ENCODE assay signal across 11 cellular contexts in the genomic region with DNA sequence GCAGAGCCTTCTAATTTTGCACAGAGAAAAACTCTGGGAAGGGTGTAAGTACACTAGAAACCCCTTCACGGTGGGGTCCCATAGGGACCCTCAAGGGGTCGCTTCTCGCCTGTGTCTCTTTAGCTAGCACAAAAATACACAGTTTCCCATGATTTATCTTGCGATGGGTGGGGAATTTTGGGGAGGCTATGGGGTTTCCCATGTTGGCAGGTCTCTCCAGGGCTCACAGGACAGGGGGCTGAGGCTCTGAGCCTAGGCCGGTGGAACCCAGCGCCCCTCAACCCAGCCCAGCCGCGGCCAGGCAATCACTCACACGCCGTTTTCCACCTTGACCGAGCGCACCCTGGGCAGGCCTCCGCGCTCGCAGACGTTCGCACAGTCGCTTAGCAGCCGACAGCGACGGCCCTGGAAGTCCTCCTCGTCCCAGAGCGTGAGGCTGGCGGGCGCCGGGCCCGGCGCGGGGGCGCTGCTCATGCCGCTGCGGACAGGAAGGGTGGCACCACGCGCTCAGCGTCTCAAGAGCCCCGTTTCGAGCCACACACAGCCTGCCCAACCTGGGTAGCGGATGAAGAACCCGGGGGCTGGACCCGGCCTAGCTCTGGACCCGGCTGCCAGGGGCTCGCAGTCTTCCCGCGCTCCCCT. TPM values are rescaled to one million over a fixed set of nuclear protein-coding genes. Genes with fewer than 3 reads are reported as not detected.
DNase-seq lines count a peak whose midpoint lies in the region; ATAC-seq, FAIRE-seq and TF ChIP-seq lines count a peak whose summit lies in the region.
"Had no signal": no experiment of that assay in that cellular context is flagged by ENCODE, and none has a peak within 500 bp of the region (broad histone marks: within the 10 kb centered on the region; RNA-seq: fewer than 3 reads in every experiment).

No MANE protein-coding gene starts in this region.

- H3K9me3 ChIP-seq in HUES6 (ENCODE audit: control insufficient read depth, insufficient read depth, low read depth, low read length) (no peaks in the 10 kb centered on the region), H1 (ENCODE audit: insufficient read depth in 2 of 2, low read depth in 1 of 2, low read length in 1 of 2) (no peaks in the 10 kb centered on the region), prostate gland (no peaks in the 10 kb centered on the region)

- no peak overlapping the region for H3K9ac ChIP-seq in HUES6 (ENCODE audit: low read length)
- H3K9ac ChIP-seq in H1 (replicated peaks in 1 of 4; ENCODE audit: extremely low read depth in 1 of 4, low read depth in 3 of 4, low read length in 3 of 4): no peak overlapping the region

- no peaks in the 10 kb centered on the region for H3K79me2 ChIP-seq in H1 (ENCODE audit: control insufficient read depth in 1 of 2, insufficient read depth in 2 of 2, low read length in 2 of 2)

- 8% methylated on average over 38 of the region's 44 CpGs; no CpG with 5 or more reads in 1 of the 2 experiments for WGBS in H1 (ENCODE audit: extremely low coverage in 1 of 2, insufficient coverage in 1 of 2, insufficient read length in 1 of 2, insufficient replicate concordance in 2 of 2, low coverage in 1 of 2, low lambda C conversion rate in 2 of 2, missing lambda C conversion rate in 1 of 2), 2 experiments
- WGBS in prostate gland: 3% methylated on average over 42 of the region's 44 CpGs

- no peak for FAIRE-seq in H1 (lab: Jason Lieb, UNC)

- H3K27ac ChIP-seq in HUES6 (ENCODE audit: low read depth, low read length): no peak overlapping the region
- no peak overlapping the region for H3K27ac ChIP-seq in H1 (ENCODE audit: low read depth, low read length)
- H3K27ac ChIP-seq in prostate gland: no peak overlapping the region

- H3K4me2 ChIP-seq in H1 (ENCODE audit: insufficient read depth in 1 of 2, low read depth in 2 of 2, low read length in 2 of 2): peak overlapping the region; percentile 59 to 64; a peak in 3 of 4 replicates

- no peak overlapping the region for H2BK5ac ChIP-seq in H1 (ENCODE audit: low read depth, low read length)

- H2AK5ac ChIP-seq in H1 (ENCODE audit: low read depth, low read length): no peak overlapping the region

- TF ChIP-seq POLR2A in H1 (IDR thresholded peaks at IDR 0.05; ENCODE audit: control extremely low read depth in 1 of 2, low read depth in 2 of 2, low read length in 2 of 2) (no peak), prostate gland (IDR thresholded peaks at IDR 0.05) (no peak)

- TF ChIP-seq CTCF in H1 (IDR thresholded peaks at IDR 0.05; ENCODE audit: control extremely low read depth in 1 of 3, insufficient read depth in 1 of 3, low read depth in 1 of 3, low read length in 3 of 3) (no peak), prostate gland (IDR thresholded peaks at IDR 0.05) (no peak)

- no peak overlapping the region; the same call in none of the 2 replicates for H3K18ac ChIP-seq in H1 (ENCODE audit: extremely low read depth, low read length)

- H4K91ac ChIP-seq in H1 (replicated peaks; ENCODE audit: insufficient read length, low read length): no peak overlapping the region

- peaks cover 2% of the 10 kb centered on the region; the same call in 1 of the 2 replicates for H3K23me2 ChIP-seq in H1 (ENCODE audit: low read depth, low read length)

- no peak for ATAC-seq in HG03439 (IDR thresholded peaks at IDR 0.05; ENCODE audit: unreplicated experiment)
- ATAC-seq in GM19452 (IDR thresholded peaks at IDR 0.05; ENCODE audit: unreplicated experiment): no peak
- no peak for ATAC-seq in HG03521 (IDR thresholded peaks at IDR 0.05; ENCODE audit: unreplicated experiment)
- ATAC-seq: activated CD4-positive, CD25-positive, alpha-beta regulatory T cell treated with anti-CD3 and anti-CD28 coated beads, Interleukin-2, amount 50 U/mL, for 24 hours had no signal

- H3K14ac ChIP-seq in H1 (ENCODE audit: insufficient read length): no peak overlapping the region

- no peak for TF ChIP-seq RAD21 in H1 (IDR thresholded peaks at IDR 0.05 in 1 of 2, conservative IDR thresholded peaks at IDR 0.05 in 1 of 2; ENCODE audit: low read depth in 2 of 2, low read length in 2 of 2)

- H3K4me1 ChIP-seq in HUES6 (ENCODE audit: control insufficient read depth, insufficient read depth, low read length) (peaks cover 19% of the 10 kb centered on the region), H1 (replicated peaks in 1 of 4; ENCODE audit: control insufficient read depth in 3 of 4, insufficient read depth in 4 of 4, low read length in 3 of 4) (peaks cover 0 to 21% (median 7%) of the 10 kb centered on the region in 4 experiments; a peak in 6 of 7 replicates), prostate gland (replicated peaks) (peaks cover 21% of the 10 kb centered on the region)

- peak overlapping the region; percentile 83; the same call in 1 of the 2 replicates for H4K8ac ChIP-seq in H1 (ENCODE audit: extremely low read depth, insufficient read depth, low read length)

- H2AFZ ChIP-seq in H1 (ENCODE audit: low read length): no peak overlapping the region

- CTCF ChIA-PET in H1 (lab: Charles Lee; ENCODE audit: partially characterized antibody): interaction anchor here (0.9 to 19.5 kb wide), 7 partner anchors 14 to 118 kb away, joined by 3 to 284 read pairs (median 92); a partner anchor contains a TSS

- intact Hi-C loops in prostate gland (cut with DNase I): no loop called here

- in situ Hi-C loops in G401 (cut with HindIII; ENCODE audit: low sequenced_read_pairs): no loop called here

- DNase-seq in COLO668 (lab: John Stamatoyannopoulos, UW; ENCODE audit: unreplicated experiment): peak; percentile 83
- DNase-seq in H1 (ENCODE audit: low read depth in 1 of 2, low spot score in 2 of 2): no peak
- no peak for DNase-seq in prostate gland (ENCODE audit: low spot score)
- no peak for DNase-seq in G401 (ENCODE audit: low spot score)

- peak overlapping the region; percentile 68; the same call in 1 of the 2 replicates for H2BK12ac ChIP-seq in H1 (ENCODE audit: low read depth, low read length)

- TF ChIP-seq EP300 in H1 (IDR thresholded peaks at IDR 0.05; ENCODE audit: borderline replicate concordance in 1 of 2, low read depth in 2 of 2, low read length in 2 of 2): no peak

- H2BK20ac ChIP-seq in H1 (ENCODE audit: low read length): no peak overlapping the region

- H2BK120ac ChIP-seq in H1 (replicated peaks; ENCODE audit: low read depth, low read length): no peak overlapping the region

- peaks cover 29 to 35% of the 10 kb centered on the region in 2 experiments for H4K20me1 ChIP-seq in H1 (replicated peaks in 1 of 2; ENCODE audit: control insufficient read depth in 1 of 2, insufficient read depth in 2 of 2, low read length in 2 of 2)

- H4K5ac ChIP-seq in H1 (ENCODE audit: insufficient read length, low read depth, low read length): no peak overlapping the region

- H2BK15ac ChIP-seq in H1 (ENCODE audit: low read length): no peak overlapping the region

- peaks cover 100% of the 10 kb centered on the region for H3K27me3 ChIP-seq in HUES6 (ENCODE audit: control insufficient read depth, insufficient read depth, low read length)
- peaks cover 98 to 100% (median 100%) of the 10 kb centered on the region in 4 experiments for H3K27me3 ChIP-seq in H1 (replicated peaks in 1 of 4; ENCODE audit: control insufficient read depth in 3 of 4, extremely low read depth in 1 of 4, insufficient read depth in 3 of 4, low read length in 3 of 4)
- H3K27me3 ChIP-seq in prostate gland (replicated peaks; ENCODE audit: insufficient read depth): peaks cover 9% of the 10 kb centered on the region

- no peaks in the 10 kb centered on the region for H3K79me1 ChIP-seq in H1 (ENCODE audit: low read depth, low read length)

- H3K4ac ChIP-seq in H1 (replicated peaks; ENCODE audit: insufficient read length, low read depth, low read length): no peak overlapping the region

- H3K4me3 ChIP-seq in HUES6 (ENCODE audit: low read depth, low read length) (peak overlapping the region; percentile 53), H1 (ENCODE audit: extremely low read depth in 1 of 4, insufficient read depth in 2 of 4, low read depth in 3 of 4, low read length in 4 of 4) (peak overlapping the region in 3 of 4 experiments; percentile 8 to 42 (median 26); a peak in 4 of 8 replicates), prostate gland (peak overlapping the region; percentile 17 to 28)

- POLR2A ChIA-PET in H1 (lab: Charles Lee; ENCODE audit: partially characterized antibody): interaction anchor here (1.2 kb wide), 1 partner anchor 8 kb away, joined by 3 read pairs; no protein-coding TSS in a partner anchor

- H3K36me3 ChIP-seq in HUES6 (ENCODE audit: control insufficient read depth, insufficient read depth, low read length): no peaks in the 10 kb centered on the region
- H3K36me3 ChIP-seq in H1 (ENCODE audit: control insufficient read depth in 2 of 4, insufficient read depth in 4 of 4, low read length in 3 of 4): peaks cover 0 to 6% (median 0%) of the 10 kb centered on the region in 4 experiments; a peak in 1 of 8 replicates
- no peaks in the 10 kb centered on the region for H3K36me3 ChIP-seq in prostate gland

- no peak overlapping the region for H3K56ac ChIP-seq in H1 (replicated peaks; ENCODE audit: insufficient read length, low read depth, low read length)

- no peak overlapping the region for H3K23ac ChIP-seq in H1 (ENCODE audit: insufficient read length)

RNA-seq across cellular contexts. Expression of a gene that starts 0.4 kb away (rescaled TPM):
- not detected in 2 replicates for total RNA-seq in H1 (2021; fragmentation: NEBNext Ultra II Directional; extraction: Animal tissue kit (Norgen Biotek cat#: 25700))
- polyA plus RNA-seq in H1 (2011; rRNA removed): not detected in 2 replicates
- polyA plus RNA-seq in H1 (2011; cell fraction: cytosol; rRNA removed): not detected
- polyA plus RNA-seq in H1 (2011; cell fraction: nucleus; rRNA removed): not detected
- not detected in 4 replicates for polyA plus RNA-seq in H1 (2012, experiment 1 of 2)
- polyA plus RNA-seq in H1 (2012, experiment 2 of 2): not detected
- not detected for polyA plus RNA-seq in H1 (2013, experiment 1 of 2)
- not detected for polyA plus RNA-seq in H1 (2013, experiment 2 of 2)
- polyA minus RNA-seq in H1 (2011; rRNA and poly(A)+ RNA removed): not detected in 2 replicates
- polyA minus RNA-seq in H1 (2011; cell fraction: cytosol; rRNA and poly(A)+ RNA removed): not detected
- not detected for polyA minus RNA-seq in H1 (2011; cell fraction: nucleus; rRNA and poly(A)+ RNA removed)
- total RNA-seq in prostate gland: 1 to 10 TPM in 1 of 2 donors, not detected in 1; 3.0 TPM
- total RNA-seq in G401 (2014; rRNA removed; shearing (Covaris generic)): not detected in 2 replicates
- total RNA-seq: kidney epithelial cell, renal cortical epithelial cell had no signal

RNA-seq across cellular contexts. Expression of a gene that starts 7.8 kb away (rescaled TPM):
- total RNA-seq in H1 (2021; fragmentation: NEBNext Ultra II Directional; extraction: Animal tissue kit (Norgen Biotek cat#: 25700)): not detected in 2 replicates
- not detected in 2 replicates for polyA plus RNA-seq in H1 (2011; rRNA removed)
- not detected for polyA plus RNA-seq in H1 (2011; cell fraction: cytosol; rRNA removed)
- polyA plus RNA-seq in H1 (2011; cell fraction: nucleus; rRNA removed): not detected
- polyA plus RNA-seq in H1 (2012, experiment 1 of 2): not detected in 4 replicates
- polyA plus RNA-seq in H1 (2012, experiment 2 of 2): not detected
- not detected for polyA plus RNA-seq in H1 (2013, experiment 1 of 2)
- polyA plus RNA-seq in H1 (2013, experiment 2 of 2): not detected
- not detected in 2 replicates for polyA minus RNA-seq in H1 (2011; rRNA and poly(A)+ RNA removed)
- not detected for polyA minus RNA-seq in H1 (2011; cell fraction: cytosol; rRNA and poly(A)+ RNA removed)
- not detected for polyA minus RNA-seq in H1 (2011; cell fraction: nucleus; rRNA and poly(A)+ RNA removed)
- 10 to 100 TPM in 1 of 2 donors, 1 to 10 TPM in 1; 1.8 to 25.9 TPM for total RNA-seq in prostate gland
- not detected in 2 replicates for total RNA-seq in G401 (2014; rRNA removed; shearing (Covaris generic))
- total RNA-seq: kidney epithelial cell, renal cortical epithelial cell had no signal

RNA-seq across cellular contexts. Expression of a gene that starts 33.4 kb away (rescaled TPM):
- not detected in 2 replicates for total RNA-seq in H1 (2021; fragmentation: NEBNext Ultra II Directional; extraction: Animal tissue kit (Norgen Biotek cat#: 25700))
- polyA plus RNA-seq in H1 (2011; rRNA removed): 0.14 TPM in 2 replicates
- polyA plus RNA-seq in H1 (2011; cell fraction: cytosol; rRNA removed): 0.09 TPM
- not detected for polyA plus RNA-seq in H1 (2011; cell fraction: nucleus; rRNA removed)
- polyA plus RNA-seq in H1 (2012, experiment 1 of 2): 0.08 to 0.33 TPM (median 0.14 TPM) in 3 of 4 replicates, not detected in the other
- polyA plus RNA-seq in H1 (2012, experiment 2 of 2): not detected
- polyA plus RNA-seq in H1 (2013, experiment 1 of 2): 0.10 TPM
- 0.13 TPM for polyA plus RNA-seq in H1 (2013, experiment 2 of 2)
- 0.06 TPM in 1 of 2 replicates, not detected in the other for polyA minus RNA-seq in H1 (2011; rRNA and poly(A)+ RNA removed)
- polyA minus RNA-seq in H1 (2011; cell fraction: cytosol; rRNA and poly(A)+ RNA removed): not detected
- not detected for polyA minus RNA-seq in H1 (2011; cell fraction: nucleus; rRNA and poly(A)+ RNA removed)
- not detected for total RNA-seq in prostate gland
- 0.51 and 2.2 TPM in 2 replicates for total RNA-seq in G401 (2014; rRNA removed; shearing (Covaris generic))

RNA-seq across cellular contexts. Expression of a gene that starts 48.5 kb away (rescaled TPM):
- 0.13 and 0.19 TPM in 2 replicates for total RNA-seq in H1 (2021; fragmentation: NEBNext Ultra II Directional; extraction: Animal tissue kit (Norgen Biotek cat#: 25700))
- 0.38 and 0.45 TPM in 2 replicates for polyA plus RNA-seq in H1 (2011; rRNA removed)
- 1.0 TPM for polyA plus RNA-seq in H1 (2011; cell fraction: cytosol; rRNA removed)
- 0.88 TPM for polyA plus RNA-seq in H1 (2011; cell fraction: nucleus; rRNA removed)
- 0.32 to 0.68 TPM (median 0.52 TPM) in 4 replicates for polyA plus RNA-seq in H1 (2012, experiment 1 of 2)
- polyA plus RNA-seq in H1 (2012, experiment 2 of 2): 0.33 TPM
- 0.18 TPM for polyA plus RNA-seq in H1 (2013, experiment 1 of 2)
- 0.18 TPM for polyA plus RNA-seq in H1 (2013, experiment 2 of 2)
- 0.35 and 0.76 TPM in 2 replicates for polyA minus RNA-seq in H1 (2011; rRNA and poly(A)+ RNA removed)
- polyA minus RNA-seq in H1 (2011; cell fraction: cytosol; rRNA and poly(A)+ RNA removed): not detected
- polyA minus RNA-seq in H1 (2011; cell fraction: nucleus; rRNA and poly(A)+ RNA removed): 0.20 TPM
- total RNA-seq in prostate gland: 1 to 10 TPM in 1 of 2 donors, not detected in 1; 4.4 TPM
- not detected in 2 replicates for total RNA-seq in G401 (2014; rRNA removed; shearing (Covaris generic))
- total RNA-seq: kidney epithelial cell had no signal
